2 cellular contexts compared by ENCODE assay signal in genomic region chr1:109913360-109913879, GRCh38.
TF ChIP-seq lines count a peak whose summit lies in the region.

No MANE protein-coding gene starts in this region.

TF ChIP-seq in SK-N-SH, 30 proteins besides CTCF, POLR2A, EP300 and RAD21 (continued from another document):
- TF ChIP-seq REST (IDR thresholded peaks at IDR 0.05; ENCODE audit: low read depth, low read length) (no peak), JUND (IDR thresholded peaks at IDR 0.05) (no peak), POLR2AphosphoS5 (IDR thresholded peaks at IDR 0.05; ENCODE audit: low read depth, low read length) (no peak), MEF2A (IDR thresholded peaks at IDR 0.05; ENCODE audit: borderline replicate concordance, low read depth) (no peak), IRF3 (IDR thresholded peaks at IDR 0.05; ENCODE audit: low read depth, low read length) (no peak), FOXJ3 (CRISPR knock-in tag; IDR thresholded peaks at IDR 0.05) (no peak), EZH2phosphoT487 (IDR thresholded peaks at IDR 0.05; ENCODE audit: borderline replicate concordance, low read depth) (no peak), NRF1 (IDR thresholded peaks at IDR 0.05; ENCODE audit: low read depth, low read length) (no peak), RXRA (IDR thresholded peaks at IDR 0.05; ENCODE audit: borderline replicate concordance, low read depth) (no peak), ELF1 (IDR thresholded peaks at IDR 0.05) (no peak), TEAD4 (IDR thresholded peaks at IDR 0.05; ENCODE audit: borderline replicate concordance, insufficient read depth) (no peak)

TF ChIP-seq in SK-N-SH treated with all-trans-retinoic acid at 6 μM for 48 hours, 23 proteins besides CTCF, POLR2A, EP300 and RAD21 (continued from another document):
- TF ChIP-seq TSHZ2 (CRISPR knock-in tag; IDR thresholded peaks at IDR 0.05) (no peak), ZFP3 (CRISPR knock-in tag; IDR thresholded peaks at IDR 0.05) (no peak), TOX (CRISPR knock-in tag; IDR thresholded peaks at IDR 0.05; ENCODE audit: borderline replicate concordance) (no peak), ISL1 (CRISPR knock-in tag; IDR thresholded peaks at IDR 0.05) (no peak), ARNTL (CRISPR knock-in tag; IDR thresholded peaks at IDR 0.05; ENCODE audit: borderline replicate concordance, low read depth) (no peak), ZNF70 (CRISPR knock-in tag; IDR thresholded peaks at IDR 0.05) (no peak), TCF4 (CRISPR knock-in tag; IDR thresholded peaks at IDR 0.05; ENCODE audit: borderline replicate concordance) (no peak), ZNF565 (CRISPR knock-in tag; conservative IDR thresholded peaks at IDR 0.05; ENCODE audit: low read depth) (no peak), BACH2 (CRISPR knock-in tag; IDR thresholded peaks at IDR 0.05; ENCODE audit: borderline replicate concordance) (no peak), GLIS3 (CRISPR knock-in tag; IDR thresholded peaks at IDR 0.05) (no peak), PATZ1 (CRISPR knock-in tag; IDR thresholded peaks at IDR 0.05; ENCODE audit: borderline replicate concordance) (no peak), OSR1 (CRISPR knock-in tag; IDR thresholded peaks at IDR 0.05) (no peak), ZC3H10 (CRISPR knock-in tag; IDR thresholded peaks at IDR 0.05) (no peak), RARB (CRISPR knock-in tag; IDR thresholded peaks at IDR 0.05) (no peak)
